ENCODE assay signal across 24 cellular contexts in genomic region chr20:20295621-20296498, GRCh38.
"Had no signal": no experiment of that assay in that cellular context is flagged by ENCODE, and none has a peak within 500 bp of the region (broad histone marks: within the 10 kb centered on the region; RNA-seq: fewer than 3 reads in every experiment).

No MANE protein-coding gene starts in this region.

- ATAC-seq: gastrocnemius medialis; heart left ventricle; mucosa of descending colon; naive thymus-derived CD4-positive, alpha-beta T cell; stimulated activated naive CD8-positive, alpha-beta T cell treated with anti-CD3 and anti-CD28 coated beads, Interleukin-15, Interleukin-2, amounts not matched to agents 100 U/mL and 50 U/mL, for 24 hours had no signal

- H3K36me3 Mint-ChIP-seq: immature natural killer cell; memory B cell; naive thymus-derived CD4-positive, alpha-beta T cell; neural progenitor cell had no signal

- H3K9me3 Mint-ChIP-seq: immature natural killer cell, neural progenitor cell had no signal

- DNase-seq: activated CD4-positive, alpha-beta T cell treated with anti-CD3 and anti-CD28 coated beads, Interleukin-2, amount 50 U/mL, for 1 hour; activated CD4-positive, CD25-positive, alpha-beta regulatory T cell treated with anti-CD3 and anti-CD28 coated beads, Interleukin-2, amount 50 U/mL, for 72 hours; activated CD8-positive, alpha-beta memory T cell treated with anti-CD3 and anti-CD28 coated beads for 24 hours; activated CD8-positive, alpha-beta memory T cell treated with anti-CD3 and anti-CD28 coated beads, Interleukin-2, amount 50 U/mL, for 48 hours; activated effector memory CD4-positive, alpha-beta T cell treated with anti-CD3 and anti-CD28 coated beads, Interleukin-2, amount 50 U/mL, for 16 hours; activated naive CD4-positive, alpha-beta T cell treated with anti-CD3 and anti-CD28 coated beads, Interleukin-2, amount 50 U/mL, for 16 hours; activated T-cell treated with anti-CD3 and anti-CD28 coated beads, Interleukin-2, amount 50 U/mL, for 48 hours; adrenal gland; erythroblast; gastrocnemius medialis; heart left ventricle; immature natural killer cell; mucosa of descending colon; naive thymus-derived CD4-positive, alpha-beta T cell; stimulated activated CD4-positive, alpha-beta T cell treated with anti-CD3 and anti-CD28 coated beads, Interleukin-2, amount 100 ng/mL, for 24 hours; stimulated activated naive CD8-positive, alpha-beta T cell treated with anti-CD3 and anti-CD28 coated beads, Interleukin-15, Interleukin-2, amounts not matched to agents 100 U/mL and 50 U/mL, for 24 hours; substantia nigra; T1000; tibial artery; uterus had no signal

- FAIRE-seq: astrocyte, endometrium had no signal

- H3K4me3 Mint-ChIP-seq: immature natural killer cell; memory B cell; naive thymus-derived CD4-positive, alpha-beta T cell; neural progenitor cell had no signal

- H3K4me1 Mint-ChIP-seq: immature natural killer cell, memory B cell had no signal

- H3K27ac Mint-ChIP-seq: memory B cell; naive thymus-derived CD4-positive, alpha-beta T cell; neural progenitor cell had no signal
